1 cellular context compared by ENCODE assay signal in the genomic region with DNA sequence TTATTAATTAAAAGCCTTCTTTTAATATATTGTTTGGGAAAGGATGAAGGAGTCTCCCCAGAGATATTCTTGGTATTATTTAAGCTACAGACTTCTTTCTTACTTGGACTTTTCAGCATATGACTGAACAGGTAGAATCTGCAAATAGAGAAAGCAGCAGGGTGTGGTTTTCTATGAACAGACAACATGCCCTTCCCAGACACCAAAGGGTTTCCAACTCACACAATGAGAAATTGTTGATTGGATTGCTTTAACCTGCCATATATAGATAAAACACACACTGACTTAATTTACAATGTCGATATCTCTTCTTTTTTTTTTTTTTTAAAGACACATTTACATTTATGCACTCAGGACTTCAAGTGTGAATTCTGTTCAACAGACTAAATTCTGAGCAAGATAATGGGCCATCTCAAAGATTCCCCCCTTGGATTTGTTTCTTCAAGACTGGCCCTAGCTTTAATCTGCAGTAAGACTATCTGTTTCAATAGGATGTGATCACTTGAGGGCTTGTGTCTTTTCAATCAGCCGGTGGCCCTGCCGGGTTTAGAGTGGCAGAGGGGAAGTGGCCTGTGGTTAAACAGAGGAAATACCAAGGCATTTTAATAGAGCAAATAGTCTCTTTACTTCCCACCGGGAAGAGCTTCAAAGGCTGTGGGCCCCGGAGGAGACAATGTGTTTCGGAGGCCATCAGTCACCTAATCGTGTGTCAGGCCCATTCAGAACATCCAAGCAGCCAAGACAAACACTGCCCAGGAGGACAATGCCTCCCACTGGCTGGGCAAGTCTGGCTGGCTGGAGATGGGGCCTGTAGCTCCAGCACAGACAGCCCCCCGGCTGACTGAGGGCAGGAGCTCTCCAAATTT.
TF ChIP-seq lines count a peak whose summit lies in the region.

No MANE protein-coding gene starts in this region.

TF ChIP-seq in HEK293, 187 proteins besides CTCF, POLR2A, EP300 and RAD21 (continued from another document):
- TF ChIP-seq MZF1 (tag by site-specific recombination; IDR thresholded peaks at IDR 0.05; ENCODE audit: borderline replicate concordance) = no peak
- TF ChIP-seq TRIM28 (IDR thresholded peaks at IDR 0.05; ENCODE audit: borderline replicate concordance, low read length) = no peak; the same call in 1 of the 2 replicates
- TF ChIP-seq ZBTB21 (tag by site-specific recombination; IDR thresholded peaks at IDR 0.05) = no peak
- no peak for TF ChIP-seq ZNF133 (tag by site-specific recombination; IDR thresholded peaks at IDR 0.05)
- no peak for TF ChIP-seq ZBTB49 (tag by site-specific recombination; IDR thresholded peaks at IDR 0.05; ENCODE audit: low read depth)
- TF ChIP-seq, protein P1, sequence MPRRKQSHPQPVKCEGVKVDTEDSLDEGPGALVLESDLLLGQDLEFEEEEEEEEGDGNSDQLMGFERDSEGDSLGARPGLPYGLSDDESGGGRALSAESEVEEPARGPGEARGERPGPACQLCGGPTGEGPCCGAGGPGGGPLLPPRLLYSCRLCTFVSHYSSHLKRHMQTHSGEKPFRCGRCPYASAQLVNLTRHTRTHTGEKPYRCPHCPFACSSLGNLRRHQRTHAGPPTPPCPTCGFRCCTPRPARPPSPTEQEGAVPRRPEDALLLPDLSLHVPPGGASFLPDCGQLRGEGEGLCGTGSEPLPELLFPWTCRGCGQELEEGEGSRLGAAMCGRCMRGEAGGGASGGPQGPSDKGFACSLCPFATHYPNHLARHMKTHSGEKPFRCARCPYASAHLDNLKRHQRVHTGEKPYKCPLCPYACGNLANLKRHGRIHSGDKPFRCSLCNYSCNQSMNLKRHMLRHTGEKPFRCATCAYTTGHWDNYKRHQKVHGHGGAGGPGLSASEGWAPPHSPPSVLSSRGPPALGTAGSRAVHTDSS (tag by site-specific recombination; IDR thresholded peaks at IDR 0.05) = no peak
- TF ChIP-seq YY2 (tag by site-specific recombination; IDR thresholded peaks at IDR 0.05) = no peak
- TF ChIP-seq ZNF692 (tag by site-specific recombination; IDR thresholded peaks at IDR 0.05) = peak; percentile 93
- peak; percentile 34; the same call in 1 of the 2 replicates for TF ChIP-seq PRDM6 (tag by site-specific recombination; IDR thresholded peaks at IDR 0.05)
- peak; percentile 90 for TF ChIP-seq ZNF585B (tag by site-specific recombination; IDR thresholded peaks at IDR 0.05)
- no peak for TF ChIP-seq HOXC10 (CRISPR knock-in tag; IDR thresholded peaks at IDR 0.05)
- TF ChIP-seq ZNF518A (tag by site-specific recombination; conservative IDR thresholded peaks at IDR 0.05; ENCODE audit: low read depth) = no peak
- TF ChIP-seq ZNF768 (tag by site-specific recombination; IDR thresholded peaks at IDR 0.05) = no peak
- no peak for TF ChIP-seq ZNF677 (tag by site-specific recombination; IDR thresholded peaks at IDR 0.05)
- no peak for TF ChIP-seq ZNF501 (tag by site-specific recombination; IDR thresholded peaks at IDR 0.05)
- no peak for TF ChIP-seq ZNF266 (tag by site-specific recombination; IDR thresholded peaks at IDR 0.05; ENCODE audit: low read depth)
